In the genomic region with DNA sequence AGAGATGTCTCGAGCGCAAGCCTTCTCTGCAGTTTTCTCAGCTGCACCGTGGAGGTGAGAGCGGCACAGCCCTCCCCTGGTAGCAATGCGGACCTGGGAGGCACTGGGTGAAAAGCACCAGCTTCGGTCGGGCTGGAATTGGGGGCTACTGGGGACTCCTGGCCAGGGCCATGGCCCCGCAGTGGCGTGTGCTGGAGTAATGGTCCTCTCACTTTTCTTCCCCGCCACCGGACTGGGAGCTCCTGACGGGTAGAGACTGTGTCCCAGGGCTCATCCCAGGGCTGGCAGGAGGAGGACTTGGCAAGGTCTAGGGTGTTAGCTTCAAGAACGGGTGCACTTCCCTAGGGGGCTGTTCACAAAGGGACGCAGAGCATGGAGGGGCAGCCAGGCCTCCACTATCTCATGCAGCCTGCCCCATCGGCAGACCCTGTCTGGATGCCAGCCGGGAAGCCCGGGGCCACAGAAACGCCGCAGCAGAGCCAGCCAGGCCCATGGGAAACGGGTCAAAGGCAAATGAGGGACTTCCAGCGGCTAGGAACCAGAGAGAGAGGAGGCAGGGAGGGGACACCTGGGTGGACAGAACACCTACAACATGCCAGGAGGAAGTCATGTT, we compare ENCODE assay signal across 1 cellular context.
TF ChIP-seq lines count a peak whose summit lies in the region.

No MANE protein-coding gene starts in this region.

TF ChIP-seq in H1, 55 proteins besides CTCF, POLR2A, EP300 and RAD21:
- TF ChIP-seq KDM5A (IDR thresholded peaks at IDR 0.05; ENCODE audit: low read length) (no peak), ZNF274 (IDR thresholded peaks at IDR 0.05; ENCODE audit: borderline replicate concordance, extremely low read depth, low read length) (no peak), SP2 (IDR thresholded peaks at IDR 0.05; ENCODE audit: low read length) (no peak), GABPA (IDR thresholded peaks at IDR 0.05; ENCODE audit: borderline replicate concordance, insufficient read depth, low read length) (no peak), NRF1 (IDR thresholded peaks at IDR 0.05; ENCODE audit: low read depth, low read length) (no peak), TAF7 (optimal IDR thresholded peaks at IDR 0.05; ENCODE audit: borderline replicate concordance, low read depth, low read length) (no peak), HDAC2 (IDR thresholded peaks at IDR 0.05; ENCODE audit: borderline replicate concordance in 1 of 2, low read depth in 2 of 2, low read length in 2 of 2) (no peak), RXRA (IDR thresholded peaks at IDR 0.05; ENCODE audit: insufficient read depth, low read depth, low read length) (no peak)
- TF ChIP-seq, protein P1, sequence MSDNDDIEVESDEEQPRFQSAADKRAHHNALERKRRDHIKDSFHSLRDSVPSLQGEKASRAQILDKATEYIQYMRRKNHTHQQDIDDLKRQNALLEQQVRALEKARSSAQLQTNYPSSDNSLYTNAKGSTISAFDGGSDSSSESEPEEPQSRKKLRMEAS (IDR thresholded peaks at IDR 0.05) = no peak
TF ChIP-seq in H1: peak in this region for 0.
